12 cellular contexts compared by ENCODE assay signal in genomic region chr11:65870307-65870658, GRCh38. TPM values are rescaled to one million over a fixed set of nuclear protein-coding genes. Genes with fewer than 3 reads are reported as not detected.
DNase-seq lines count a peak whose midpoint lies in the region; ATAC-seq and TF ChIP-seq lines count a peak whose summit lies in the region.
"Had no signal": no experiment of that assay in that cellular context is flagged by ENCODE, and none has a peak within 500 bp of the region (broad histone marks: within the 10 kb centered on the region; RNA-seq: fewer than 3 reads in every experiment).

No MANE protein-coding gene starts in this region.

- no peak overlapping the region for H3K4me3 ChIP-seq in ascending aorta
- no peak overlapping the region for H3K4me3 ChIP-seq in lower lobe of right lung
- H3K4me3 ChIP-seq in MM.1S (ENCODE audit: low read length): no peak overlapping the region
- H3K4me3 ChIP-seq: ovary had no signal

- H3K27ac ChIP-seq in ascending aorta (peak overlapping the region; percentile 12 to 92), lower lobe of right lung (no peak overlapping the region), MM.1S (ENCODE audit: low read length) (no peak overlapping the region)

- H3K27me3 Mint-ChIP-seq in activated naive CD8-positive, alpha-beta T cell treated with anti-CD3 and anti-CD28 coated beads, Interleukin-2, amount 10 ng/mL, durations not matched to agents 7 days and 5 days: no peaks in the 10 kb centered on the region
- H3K27me3 Mint-ChIP-seq in activated naive CD8-positive, alpha-beta T cell treated with anti-CD3 and anti-CD28 coated beads, Interleukin-2, amount 50 U/mL, for 24 hours: no peaks in the 10 kb centered on the region
- H3K27me3 Mint-ChIP-seq in type B pancreatic cell: peaks cover 5% of the 10 kb centered on the region
- H3K27me3 Mint-ChIP-seq: activated CD4-positive, alpha-beta T cell treated with anti-CD3 and anti-CD28 coated beads, Interleukin-2, amount 10 ng/mL, durations not matched to agents 24 days and 14 days had no signal

- H3K27me3 ChIP-seq in ascending aorta (no peaks in the 10 kb centered on the region), lower lobe of right lung (ENCODE audit: low read depth) (no peaks in the 10 kb centered on the region), MM.1S (replicated peaks; ENCODE audit: insufficient read depth, low read length) (no peaks in the 10 kb centered on the region)
- H3K27me3 ChIP-seq: ovary had no signal

- H3K36me3 Mint-ChIP-seq in activated naive CD8-positive, alpha-beta T cell treated with anti-CD3 and anti-CD28 coated beads, Interleukin-2, amount 10 ng/mL, durations not matched to agents 7 days and 5 days: peaks cover 5% of the 10 kb centered on the region
- peaks cover 6% of the 10 kb centered on the region for H3K36me3 Mint-ChIP-seq in activated naive CD8-positive, alpha-beta T cell treated with anti-CD3 and anti-CD28 coated beads, Interleukin-2, amount 50 U/mL, for 24 hours (ENCODE audit: low read depth)
- H3K36me3 Mint-ChIP-seq in type B pancreatic cell: no peaks in the 10 kb centered on the region

- POLR2A ChIA-PET in activated naive CD8-positive, alpha-beta T cell treated with anti-CD3 and anti-CD28 coated beads, Interleukin-2, amount 10 ng/mL, durations not matched to agents 7 days and 5 days (lab: Charles Lee): interaction anchor here (2.1 to 7.5 kb wide), 6 partner anchors 9 to 232 kb away, joined by 7 to 176 read pairs (median 20); partner anchors contain the start of genes CCDC85B, CFL1, CTSW and FIBP

- H2AFZ ChIP-seq in MM.1S (ENCODE audit: low read length): no peak overlapping the region

- no peak for DNase-seq in activated naive CD8-positive, alpha-beta T cell treated with anti-CD3 and anti-CD28 coated beads, Interleukin-2, amount 10 ng/mL, durations not matched to agents 7 days and 5 days
- DNase-seq in activated naive CD8-positive, alpha-beta T cell treated with anti-CD3 and anti-CD28 coated beads, Interleukin-2, amount 50 U/mL, for 24 hours: no peak
- no peak for DNase-seq in ascending aorta (ENCODE audit: low spot score in 2 of 2)
- peak; percentile 48 for DNase-seq in lower lobe of right lung
- no peak for DNase-seq in type B pancreatic cell (ENCODE audit: extremely low spot score, unreplicated experiment)
- DNase-seq in NOMO-1 treated with DMSO at 0.1 percent for 48 hours (lab: John Stamatoyannopoulos, UW; ENCODE audit: unreplicated experiment): no peak
- no peak for DNase-seq in putamen (ENCODE audit: low spot score)
- DNase-seq in MM.1S: no peak
- DNase-seq: SW 1271 had no signal

- intact Hi-C loops in ascending aorta (cut with DNase I): no loop called here
- intact Hi-C loops in lower lobe of right lung (cut with DNase I): no loop called here

- H3K27ac Mint-ChIP-seq in activated naive CD8-positive, alpha-beta T cell treated with anti-CD3 and anti-CD28 coated beads, Interleukin-2, amount 10 ng/mL, durations not matched to agents 7 days and 5 days: peak overlapping the region; percentile 36
- H3K27ac Mint-ChIP-seq in activated naive CD8-positive, alpha-beta T cell treated with anti-CD3 and anti-CD28 coated beads, Interleukin-2, amount 50 U/mL, for 24 hours: no peak overlapping the region
- peak overlapping the region; percentile 78 for H3K27ac Mint-ChIP-seq in type B pancreatic cell
- H3K27ac Mint-ChIP-seq: activated CD4-positive, alpha-beta T cell treated with anti-CD3 and anti-CD28 coated beads, Interleukin-2, amount 10 ng/mL, durations not matched to agents 24 days and 14 days had no signal

- H3K9me2 ChIP-seq in MM.1S (replicated peaks; ENCODE audit: insufficient read depth, low read length): no peaks in the 10 kb centered on the region

- no peak overlapping the region for H3K9ac ChIP-seq in MM.1S (ENCODE audit: low read length)

- H3K4me1 Mint-ChIP-seq in activated naive CD8-positive, alpha-beta T cell treated with anti-CD3 and anti-CD28 coated beads, Interleukin-2, amount 10 ng/mL, durations not matched to agents 7 days and 5 days: peaks cover 21% of the 10 kb centered on the region
- H3K4me1 Mint-ChIP-seq in activated naive CD8-positive, alpha-beta T cell treated with anti-CD3 and anti-CD28 coated beads, Interleukin-2, amount 50 U/mL, for 24 hours: peaks cover 27% of the 10 kb centered on the region
- peaks cover 12% of the 10 kb centered on the region for H3K4me1 Mint-ChIP-seq in type B pancreatic cell (ENCODE audit: unreplicated experiment)

- TF ChIP-seq CTCF in ascending aorta (IDR thresholded peaks at IDR 0.05) (no peak), lower lobe of right lung (IDR thresholded peaks at IDR 0.05) (no peak), type B pancreatic cell (conservative IDR thresholded peaks at IDR 0.05) (no peak), MM.1S (IDR thresholded peaks at IDR 0.05; ENCODE audit: low read length) (no peak)

- H3K4me1 ChIP-seq in ascending aorta (peaks cover 3 to 17% of the 10 kb centered on the region in 2 donors), lower lobe of right lung (peaks cover 26% of the 10 kb centered on the region), MM.1S (ENCODE audit: low read length) (0 out of 2 replicates have a peak, but pooled peaks cover 4% of the 10 kb centered on the region)

- H3F3A ChIP-seq in MM.1S (ENCODE audit: insufficient read depth, low read length): no peaks in the 10 kb centered on the region; the same call in 1 of the 2 replicates

- ATAC-seq in activated naive CD8-positive, alpha-beta T cell treated with anti-CD3 and anti-CD28 coated beads, Interleukin-2, amount 10 ng/mL, durations not matched to agents 7 days and 5 days (ENCODE audit: low read depth): no peak
- ATAC-seq in activated naive CD8-positive, alpha-beta T cell treated with anti-CD3 and anti-CD28 coated beads, Interleukin-2, amount 50 U/mL, for 24 hours: no peak
- ATAC-seq in lower lobe of right lung: no peak
- ATAC-seq: left lobe of liver had no signal

- H3K4me3 Mint-ChIP-seq in activated naive CD8-positive, alpha-beta T cell treated with anti-CD3 and anti-CD28 coated beads, Interleukin-2, amount 10 ng/mL, durations not matched to agents 7 days and 5 days: peak overlapping the region; percentile 25
- no peak overlapping the region for H3K4me3 Mint-ChIP-seq in activated naive CD8-positive, alpha-beta T cell treated with anti-CD3 and anti-CD28 coated beads, Interleukin-2, amount 50 U/mL, for 24 hours
- peak overlapping the region; percentile 61 for H3K4me3 Mint-ChIP-seq in type B pancreatic cell
- H3K4me3 Mint-ChIP-seq: activated CD4-positive, alpha-beta T cell treated with anti-CD3 and anti-CD28 coated beads, Interleukin-2, amount 10 ng/mL, durations not matched to agents 24 days and 14 days had no signal

- H3K36me3 ChIP-seq in ascending aorta (peaks cover 27 to 43% of the 10 kb centered on the region in 2 donors), lower lobe of right lung (peaks cover 41% of the 10 kb centered on the region), MM.1S (replicated peaks; ENCODE audit: insufficient read depth, low read length) (no peaks in the 10 kb centered on the region)
- H3K36me3 ChIP-seq: ovary had no signal

- H3K9me3 ChIP-seq in ascending aorta: no peaks in the 10 kb centered on the region
- no peaks in the 10 kb centered on the region for H3K9me3 ChIP-seq in lower lobe of right lung
- H3K9me3 ChIP-seq in MM.1S (replicated peaks; ENCODE audit: insufficient read depth, low read length): no peaks in the 10 kb centered on the region
- H3K9me3 ChIP-seq: ovary had no signal

- H3K4me2 ChIP-seq in MM.1S (ENCODE audit: low read depth, low read length): no peak overlapping the region

- H3K9me3 Mint-ChIP-seq in activated naive CD8-positive, alpha-beta T cell treated with anti-CD3 and anti-CD28 coated beads, Interleukin-2, amount 10 ng/mL, durations not matched to agents 7 days and 5 days: no peaks in the 10 kb centered on the region
- no peaks in the 10 kb centered on the region for H3K9me3 Mint-ChIP-seq in activated naive CD8-positive, alpha-beta T cell treated with anti-CD3 and anti-CD28 coated beads, Interleukin-2, amount 50 U/mL, for 24 hours
- H3K9me3 Mint-ChIP-seq in type B pancreatic cell: no peaks in the 10 kb centered on the region
- H3K9me3 Mint-ChIP-seq: activated CD4-positive, alpha-beta T cell treated with anti-CD3 and anti-CD28 coated beads, Interleukin-2, amount 10 ng/mL, durations not matched to agents 24 days and 14 days had no signal

- no peaks in the 10 kb centered on the region for H4K20me1 ChIP-seq in MM.1S (ENCODE audit: insufficient read depth, low read length)

- no peaks in the 10 kb centered on the region for H3K79me2 ChIP-seq in MM.1S (ENCODE audit: low read length)

RNA-seq across cellular contexts. Expression of gene EFEMP2, which starts 2.3 kb away (rescaled TPM):
- total RNA-seq in activated naive CD8-positive, alpha-beta T cell treated with anti-CD3 and anti-CD28 coated beads, Interleukin-2, amount 10 ng/mL, durations not matched to agents 7 days and 5 days: 10 to 100 TPM; 15.3 to 20.0 TPM
- 92.8 TPM for total RNA-seq in ascending aorta
- 53.9 TPM for total RNA-seq in lower lobe of right lung
- total RNA-seq in type B pancreatic cell (ENCODE audit: low replicate concordance): 5.5 and 24.5 TPM in 2 replicates

RNA-seq across cellular contexts. Expression of gene CTSW, which starts 9.4 kb away (rescaled TPM):
- total RNA-seq in activated naive CD8-positive, alpha-beta T cell treated with anti-CD3 and anti-CD28 coated beads, Interleukin-2, amount 10 ng/mL, durations not matched to agents 7 days and 5 days: 100 to 1,000 TPM; 161 to 175 TPM
- total RNA-seq in ascending aorta (not detected), lower lobe of right lung (20.6 TPM), type B pancreatic cell (ENCODE audit: low replicate concordance) (not detected in 2 replicates)

RNA-seq across cellular contexts. Expression of gene MUS81, which starts 10.1 kb away (rescaled TPM):
- 100 to 1,000 TPM; 102 to 110 TPM for total RNA-seq in activated naive CD8-positive, alpha-beta T cell treated with anti-CD3 and anti-CD28 coated beads, Interleukin-2, amount 10 ng/mL, durations not matched to agents 7 days and 5 days
- total RNA-seq in ascending aorta (45.0 TPM), lower lobe of right lung (52.8 TPM), type B pancreatic cell (ENCODE audit: low replicate concordance) (67.9 and 72.4 TPM in 2 replicates)

RNA-seq across cellular contexts. Expression of gene CFL1, which starts 12.3 kb away (rescaled TPM):
- 1,000 to 10,000 TPM; 1,357 to 1,424 TPM for total RNA-seq in activated naive CD8-positive, alpha-beta T cell treated with anti-CD3 and anti-CD28 coated beads, Interleukin-2, amount 10 ng/mL, durations not matched to agents 7 days and 5 days
- total RNA-seq in ascending aorta (974 TPM), lower lobe of right lung (647 TPM), type B pancreatic cell (ENCODE audit: low replicate concordance) (947 and 981 TPM in 2 replicates)

RNA-seq across cellular contexts. Expression of gene FIBP, which starts 18.0 kb away (rescaled TPM):
- 10 to 100 TPM; 78.2 to 82.9 TPM for total RNA-seq in activated naive CD8-positive, alpha-beta T cell treated with anti-CD3 and anti-CD28 coated beads, Interleukin-2, amount 10 ng/mL, durations not matched to agents 7 days and 5 days
- total RNA-seq in ascending aorta (57.2 TPM), lower lobe of right lung (44.0 TPM), type B pancreatic cell (ENCODE audit: low replicate concordance) (50.9 and 74.7 TPM in 2 replicates)

Comparison
In these comparisons a context has a peak if more than half of its experiments do, and no peak if none do; other contexts are left out.
1. H3K27ac ChIP-seq: peak in ascending aorta (2 of 2); none in lower lobe of right lung (single experiment) and MM.1S (single experiment).
2. RNA of gene CTSW, which starts 9.4 kb away (total RNA-seq): 161 to 175 TPM in activated naive CD8-positive, alpha-beta T cell treated with anti-CD3 and anti-CD28 coated beads, Interleukin-2, amount 10 ng/mL, durations not matched to agents 7 days and 5 days and 20.6 TPM in lower lobe of right lung (single experiment); not detected in ascending aorta (single experiment) and not detected in type B pancreatic cell; every median in the first group is over 10 times any median in the second.